In the genomic region with DNA sequence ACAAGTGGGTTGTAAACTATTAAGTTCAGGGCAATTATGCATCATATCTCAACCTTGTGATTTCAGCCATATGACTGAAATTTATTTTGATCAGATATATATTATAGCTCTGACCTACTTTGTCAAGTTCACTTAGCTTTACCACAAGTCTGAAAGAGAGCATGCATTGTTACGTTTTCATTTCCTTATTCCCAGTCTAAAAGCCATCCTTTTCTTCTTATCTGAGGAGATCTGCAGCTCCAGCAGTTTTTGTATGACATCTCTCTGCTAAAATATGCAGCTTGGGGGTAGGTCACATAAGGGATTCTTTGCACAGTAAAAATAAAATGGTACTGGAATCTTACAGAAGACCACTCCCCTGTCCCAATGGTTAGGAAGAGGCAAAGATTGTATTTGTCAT, we compare ENCODE assay signal across 27 cellular contexts.
"Had no signal": no experiment of that assay in that cellular context is flagged by ENCODE, and none has a peak within 500 bp of the region (broad histone marks: within the 10 kb centered on the region; RNA-seq: fewer than 3 reads in every experiment).

No MANE protein-coding gene starts in this region.

- H3K36me3 Mint-ChIP-seq: activated naive CD8-positive, alpha-beta T cell had no signal

- ATAC-seq: activated CD4-positive, alpha-beta T cell treated with anti-CD3 and anti-CD28 coated beads for 36 hours; activated T-cell treated with anti-CD3 and anti-CD28 coated beads, Interleukin-2, amount 50 U/mL, for 4 hours; activated T-helper 17 cell treated with anti-CD3 and anti-CD28 coated beads, Interleukin-2, amount 50 U/mL, for 72 hours; body of pancreas; effector memory CD8-positive, alpha-beta T cell had no signal

- H3K27me3 Mint-ChIP-seq: activated CD4-positive, alpha-beta memory T cell treated with anti-CD3 and anti-CD28 coated beads, Interleukin-2, amount 10 ng/mL, durations not matched to agents 7 days and 5 days; activated CD4-positive, alpha-beta T cell treated with anti-CD3 and anti-CD28 coated beads for 36 hours; activated CD4-positive, alpha-beta T cell treated with anti-CD3 and anti-CD28 coated beads, Interleukin-2, amount 10 ng/mL, durations not matched to agents 7 days and 5 days; activated naive CD8-positive, alpha-beta T cell; activated T-helper 17 cell treated with anti-CD3 and anti-CD28 coated beads, Interleukin-2, amount 50 U/mL, for 72 hours; effector memory CD8-positive, alpha-beta T cell had no signal

- H3K4me1 Mint-ChIP-seq: activated CD4-positive, alpha-beta memory T cell treated with anti-CD3 and anti-CD28 coated beads, Interleukin-2, amount 10 ng/mL, durations not matched to agents 7 days and 5 days; activated CD4-positive, alpha-beta T cell treated with anti-CD3 and anti-CD28 coated beads for 36 hours; activated CD4-positive, alpha-beta T cell treated with anti-CD3 and anti-CD28 coated beads, Interleukin-2, amount 10 ng/mL, durations not matched to agents 7 days and 5 days; activated T-helper 17 cell treated with anti-CD3 and anti-CD28 coated beads, Interleukin-2, amount 50 U/mL, for 72 hours had no signal

- H3K27ac Mint-ChIP-seq: activated CD4-positive, alpha-beta memory T cell treated with anti-CD3 and anti-CD28 coated beads, Interleukin-2, amount 10 ng/mL, durations not matched to agents 7 days and 5 days; activated CD4-positive, alpha-beta T cell treated with anti-CD3 and anti-CD28 coated beads for 36 hours; activated CD4-positive, alpha-beta T cell treated with anti-CD3 and anti-CD28 coated beads, Interleukin-2, amount 10 ng/mL, durations not matched to agents 7 days and 5 days; activated naive CD8-positive, alpha-beta T cell; activated T-helper 17 cell treated with anti-CD3 and anti-CD28 coated beads, Interleukin-2, amount 50 U/mL, for 72 hours; effector memory CD8-positive, alpha-beta T cell had no signal

- H3K4me3 Mint-ChIP-seq: activated CD4-positive, alpha-beta memory T cell treated with anti-CD3 and anti-CD28 coated beads, Interleukin-2, amount 10 ng/mL, durations not matched to agents 7 days and 5 days; activated CD4-positive, alpha-beta T cell treated with anti-CD3 and anti-CD28 coated beads for 36 hours; activated CD4-positive, alpha-beta T cell treated with anti-CD3 and anti-CD28 coated beads, Interleukin-2, amount 10 ng/mL, durations not matched to agents 7 days and 5 days; activated naive CD8-positive, alpha-beta T cell; activated T-cell treated with anti-CD3 and anti-CD28 coated beads, Interleukin-2, amount 50 U/mL, for 4 hours; activated T-helper 17 cell treated with anti-CD3 and anti-CD28 coated beads, Interleukin-2, amount 50 U/mL, for 72 hours; effector memory CD8-positive, alpha-beta T cell had no signal

- DNase-seq: activated CD4-positive, alpha-beta memory T cell treated with anti-CD3 and anti-CD28 coated beads, Interleukin-2, amount 10 ng/mL, durations not matched to agents 7 days and 5 days; activated CD4-positive, alpha-beta T cell treated with anti-CD3 and anti-CD28 coated beads for 36 hours; activated CD4-positive, alpha-beta T cell treated with anti-CD3 and anti-CD28 coated beads, Interleukin-2, amount 10 ng/mL, durations not matched to agents 7 days and 5 days; activated CD4-positive, alpha-beta T cell treated with anti-CD3 and anti-CD28 coated beads, Interleukin-2, amount 50 U/mL, for 4 hours; activated CD4-positive, CD25-positive, alpha-beta regulatory T cell; activated CD4-positive, CD25-positive, alpha-beta regulatory T cell treated with anti-CD3 and anti-CD28 coated beads, Interleukin-2, amount 50 U/mL, for 72 hours; activated CD8-positive, alpha-beta memory T cell treated with anti-CD3 and anti-CD28 coated beads for 24 hours; activated effector memory CD4-positive, alpha-beta T cell treated with Interleukin-2 at 50 U/mL for 16 hours; activated gamma-delta T cell treated with Interleukin-2 at 50 U/mL for 16 hours; activated naive CD4-positive, alpha-beta T cell treated with anti-CD3 and anti-CD28 coated beads, Interleukin-2, amount 50 U/mL, for 16 hours; activated naive CD4-positive, alpha-beta T cell treated with Interleukin-2 at 50 U/mL for 16 hours; activated T-cell treated with anti-CD3 and anti-CD28 coated beads, Interleukin-2, amount 50 U/mL, for 4 hours; adrenal gland; amygdala; aorta; body of pancreas; caudate nucleus; cortex of kidney; dermis blood vessel endothelial cell; effector CD4-positive, alpha-beta T cell; effector memory CD8-positive, alpha-beta T cell; erythroblast; esophagus squamous epithelium; head of caudate nucleus; T-helper 2 cell had no signal
